ENCODE assay signal across 8 cellular contexts in genomic region chr1:37479255-37480124, GRCh38. TPM values are rescaled to one million over a fixed set of nuclear protein-coding genes. Genes with fewer than 3 reads are reported as not detected.
DNase-seq lines count a peak whose midpoint lies in the region; ATAC-seq and TF ChIP-seq lines count a peak whose summit lies in the region.

No MANE protein-coding gene starts in this region.

- 32% methylated on average over 22 of the region's 22 CpGs for WGBS in right cardiac atrium
- WGBS in spleen, 5 donors: 4 to 6% (median 4%) methylated on average over 21 to 22 of the region's 22 CpGs

- no peak overlapping the region for H3K4me3 ChIP-seq in right cardiac atrium (ENCODE audit: low read length)
- H3K4me3 ChIP-seq in spleen: peak overlapping the region; percentile 27 to 97 (median 84)

- peak overlapping the region; percentile 26 for H3K27ac ChIP-seq in right cardiac atrium (ENCODE audit: low read length)
- H3K27ac ChIP-seq in spleen: peak overlapping the region; percentile 76 to 98 (median 94)

- no peaks in the 10 kb centered on the region for H3K9me3 Mint-ChIP-seq in activated naive CD4-positive, alpha-beta T cell treated with anti-CD3 and anti-CD28 coated beads, Interleukin-2, amount 50 U/mL, for 72 hours

- peaks cover 60 to 71% of the 10 kb centered on the region in 2 donors for H3K36me3 Mint-ChIP-seq in activated naive CD4-positive, alpha-beta T cell treated with anti-CD3 and anti-CD28 coated beads, Interleukin-2, amount 50 U/mL, for 72 hours

- H3K27ac Mint-ChIP-seq in activated naive CD4-positive, alpha-beta T cell treated with anti-CD3 and anti-CD28 coated beads, Interleukin-2, amount 50 U/mL, for 72 hours: peak overlapping the region; percentile 94 to 95

- peak in 1 of 11 experiments; percentile 17 for TF ChIP-seq CTCF in spleen (IDR thresholded peaks at IDR 0.05 in 8 of 11, conservative IDR thresholded peaks at IDR 0.05 in 3 of 11)

- DNase-seq in SKM-1 (lab: John Stamatoyannopoulos, UW; ENCODE audit: unreplicated experiment): peak; percentile 75
- peak; percentile 78 to 95 for DNase-seq in activated naive CD4-positive, alpha-beta T cell treated with anti-CD3 and anti-CD28 coated beads, Interleukin-2, amount 50 U/mL, for 72 hours (ENCODE audit: low spot score in 2 of 2)
- peak; percentile 86 to 88 (median 86) for DNase-seq in right cardiac atrium
- DNase-seq in spleen: peak; percentile 96
- DNase-seq in iPS-NIHi7 (ENCODE audit: extremely low spot score): no peak

- H3K9me3 ChIP-seq in right cardiac atrium (ENCODE audit: control insufficient read depth, low read length) (no peaks in the 10 kb centered on the region), spleen (no peaks in the 10 kb centered on the region)

- ATAC-seq in GM18498 (IDR thresholded peaks at IDR 0.05; ENCODE audit: unreplicated experiment) (peak; percentile 33), HG03521 (IDR thresholded peaks at IDR 0.05; ENCODE audit: unreplicated experiment) (peak; percentile 29), right cardiac atrium (peak; percentile 56), HG02852 (IDR thresholded peaks at IDR 0.05; ENCODE audit: unreplicated experiment) (no peak)
- ATAC-seq in activated naive CD4-positive, alpha-beta T cell treated with anti-CD3 and anti-CD28 coated beads, Interleukin-2, amount 50 U/mL, for 72 hours: peak; percentile 60 to 64

- H3K4me1 ChIP-seq in right cardiac atrium (ENCODE audit: control insufficient read depth, insufficient read depth, low read length) (peaks cover 28% of the 10 kb centered on the region), spleen (peaks cover 58 to 97% (median 85%) of the 10 kb centered on the region in 6 donors)

- H3K36me3 ChIP-seq in spleen: peaks cover 3 to 87% (median 57%) of the 10 kb centered on the region in 6 donors

- intact Hi-C loops in right cardiac atrium (cut with DNase I): no loop called here
- intact Hi-C loops in spleen (cut with DNase I; ENCODE audit: low total_unique reads): no loop called here

- H3K27me3 ChIP-seq in right cardiac atrium (ENCODE audit: control insufficient read depth, insufficient read depth) (no peaks in the 10 kb centered on the region), spleen (replicated peaks in 1 of 7) (no peaks in the 10 kb centered on the region)

- TF ChIP-seq POLR2A in spleen (IDR thresholded peaks at IDR 0.05): peak in 1 of 3 donors; percentile 26

RNA-seq across cellular contexts. Expression of gene ZC3H12A, which starts 5.1 kb away (rescaled TPM):
- total RNA-seq in activated naive CD4-positive, alpha-beta T cell treated with anti-CD3 and anti-CD28 coated beads, Interleukin-2, amount 50 U/mL, for 72 hours: 10 to 100 TPM; 30.2 to 58.6 TPM
- total RNA-seq in right cardiac atrium (10 to 100 TPM in 1 of 4 donors, 1 to 10 TPM in 3; 6.0 to 15.1 (median 8.1) TPM), spleen (10 to 100 TPM; 18.0 to 33.1 (median 21.3) TPM)
- polyA plus RNA-seq in right cardiac atrium (7.2 TPM), spleen (10 to 100 TPM in 2 of 3 donors, 1 to 10 TPM in 1; 9.7 to 12.8 (median 11.3) TPM)

RNA-seq across cellular contexts. Expression of gene MEAF6, which starts 35.1 kb away (rescaled TPM):
- 10 to 100 TPM; 48.0 to 66.8 TPM for total RNA-seq in activated naive CD4-positive, alpha-beta T cell treated with anti-CD3 and anti-CD28 coated beads, Interleukin-2, amount 50 U/mL, for 72 hours
- total RNA-seq in right cardiac atrium (10 to 100 TPM; 35.0 to 40.1 (median 39.2) TPM), spleen (10 to 100 TPM; 39.5 to 69.0 (median 51.1) TPM)
- polyA plus RNA-seq in right cardiac atrium (32.7 TPM), spleen (10 to 100 TPM; 56.5 to 59.8 (median 57.7) TPM)
